Comparison of ENCODE assay signal across 19 cellular contexts in genomic region chr12:127656261-127656660, GRCh38.
"Had no signal": no experiment of that assay in that cellular context is flagged by ENCODE, and none has a peak within 500 bp of the region (broad histone marks: within the 10 kb centered on the region; RNA-seq: fewer than 3 reads in every experiment).

No MANE protein-coding gene starts in this region.

- H3K4me3 ChIP-seq: heart left ventricle, psoas muscle, right lobe of liver, spleen, testis, tibial nerve, upper lobe of right lung had no signal

- H3K27ac Mint-ChIP-seq: naive thymus-derived CD4-positive, alpha-beta T cell; nephron progenitor cell; stimulated activated naive B cell treated with anti-CD40 and anti-IgM and Interleukin-4, amounts not matched to agents 10 μg/mL and 1 μg/mL and 100 μg/mL, for 72 hours had no signal

- H3K4me3 Mint-ChIP-seq: naive thymus-derived CD4-positive, alpha-beta T cell; nephron progenitor cell; stimulated activated naive B cell treated with anti-CD40 and anti-IgM and Interleukin-4, amounts not matched to agents 10 μg/mL and 1 μg/mL and 100 μg/mL, for 72 hours; stimulated activated naive CD8-positive, alpha-beta T cell treated with anti-CD3 and anti-CD28 coated beads, Interleukin-15, amount 100 ng/mL, for 72 hours had no signal

- H3K27me3 ChIP-seq: right lobe of liver, spleen, testis, tibial nerve, upper lobe of right lung had no signal

- H3K36me3 Mint-ChIP-seq: naive thymus-derived CD4-positive, alpha-beta T cell had no signal

- H3K36me3 ChIP-seq: heart left ventricle, right lobe of liver, spleen, tibial nerve, upper lobe of right lung had no signal

- DNase-seq: effector memory CD4-positive, alpha-beta T cell; heart left ventricle; hypothalamus; kidney glomerular epithelial cell; mammary epithelial cell; naive thymus-derived CD4-positive, alpha-beta T cell; nephron progenitor cell; psoas muscle; retina; right lobe of liver; spleen; stimulated activated CD4-positive, alpha-beta T cell treated with anti-CD3 and anti-CD28 coated beads, Interleukin-15, amount 100 ng/mL, for 24 hours; stimulated activated CD4-positive, alpha-beta T cell treated with anti-CD3 and anti-CD28 coated beads, Interleukin-1b, Interleukin-23, amount 100 ng/mL, for 48 hours; stimulated activated CD4-positive, alpha-beta T cell treated with anti-CD3 and anti-CD28 coated beads, Interleukin-4, amount 100 ng/mL, for 24 hours; stimulated activated naive B cell treated with anti-CD40 and anti-IgM and Interleukin-4, amounts not matched to agents 10 μg/mL and 1 μg/mL and 100 μg/mL, for 72 hours; stimulated activated naive CD8-positive, alpha-beta T cell treated with anti-CD3 and anti-CD28 coated beads, Interleukin-15, amount 100 ng/mL, for 72 hours; testis; upper lobe of right lung had no signal

- H3K27ac ChIP-seq: heart left ventricle, psoas muscle, right lobe of liver, spleen, testis, tibial nerve, upper lobe of right lung had no signal

- H3K27me3 Mint-ChIP-seq: stimulated activated naive B cell treated with anti-CD40 and anti-IgM and Interleukin-4, amounts not matched to agents 10 μg/mL and 1 μg/mL and 100 μg/mL, for 72 hours; stimulated activated naive CD8-positive, alpha-beta T cell treated with anti-CD3 and anti-CD28 coated beads, Interleukin-15, amount 100 ng/mL, for 72 hours had no signal

- H3K9me3 ChIP-seq: heart left ventricle, psoas muscle, right lobe of liver, testis, tibial nerve, upper lobe of right lung had no signal

- H3K4me1 Mint-ChIP-seq: naive thymus-derived CD4-positive, alpha-beta T cell; stimulated activated naive B cell treated with anti-CD40 and anti-IgM and Interleukin-4, amounts not matched to agents 10 μg/mL and 1 μg/mL and 100 μg/mL, for 72 hours; stimulated activated naive CD8-positive, alpha-beta T cell treated with anti-CD3 and anti-CD28 coated beads, Interleukin-15, amount 100 ng/mL, for 72 hours had no signal

- H3K4me1 ChIP-seq: heart left ventricle, psoas muscle, right lobe of liver, spleen, upper lobe of right lung had no signal
